In the genomic region with DNA sequence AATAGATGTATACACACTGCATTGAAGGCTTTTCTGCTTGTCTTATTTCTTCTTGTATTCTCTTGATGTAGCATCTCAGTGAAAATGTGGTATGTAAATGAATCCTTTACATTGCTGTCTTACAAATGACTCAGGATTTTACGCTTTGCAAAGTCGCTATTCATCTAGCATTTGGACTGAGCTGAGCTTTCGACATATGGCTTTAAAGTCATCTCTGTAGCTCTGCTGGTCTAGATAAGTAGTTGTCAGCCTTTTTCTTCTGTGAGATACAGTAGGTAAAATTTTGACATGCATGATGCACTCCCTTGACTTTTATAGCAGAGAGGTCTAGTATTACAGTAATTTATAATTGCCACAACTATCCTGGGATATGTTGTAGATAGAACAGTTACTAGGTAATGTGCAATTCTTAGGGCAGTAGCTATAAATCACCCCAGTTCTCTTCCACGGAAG, we compare ENCODE assay signal across 18 cellular contexts. TPM values are rescaled to one million over a fixed set of nuclear protein-coding genes. Genes with fewer than 3 reads are reported as not detected.
DNase-seq lines count a peak whose midpoint lies in the region; ATAC-seq lines count a peak whose summit lies in the region.
"Had no signal": no experiment of that assay in that cellular context is flagged by ENCODE, and none has a peak within 500 bp of the region (broad histone marks: within the 10 kb centered on the region; RNA-seq: fewer than 3 reads in every experiment).

No MANE protein-coding gene starts in this region.

- H3K36me3 ChIP-seq in skeletal muscle tissue (ENCODE audit: control insufficient read depth in 3 of 3, insufficient read depth in 3 of 3, low read length in 3 of 3): no peaks in the 10 kb centered on the region
- H3K36me3 ChIP-seq: BE2C had no signal

- H3K27ac ChIP-seq in skeletal muscle tissue (ENCODE audit: low read depth, low read length): peak overlapping the region; percentile 11
- H3K27ac ChIP-seq: HL-60 had no signal

- H3K27me3 ChIP-seq in skeletal muscle tissue (ENCODE audit: control insufficient read depth in 3 of 3, insufficient read depth in 3 of 3, low read length in 3 of 3): no peaks in the 10 kb centered on the region
- H3K27me3 ChIP-seq: BE2C had no signal

- H3K9ac ChIP-seq in skeletal muscle tissue (ENCODE audit: low read depth in 1 of 3, low read length in 3 of 3): no peak overlapping the region

- DNase-seq in MV-4-11 (lab: John Stamatoyannopoulos, UW): peak; percentile 5
- DNase-seq in GM19240 (ENCODE audit: insufficient read length, low spot score): no peak
- DNase-seq: BE2C; CD8-positive, alpha-beta T cell; DND-41; GDM1; H9; NCI-H1105; NCI-H1694 treated with DMSO at 0.1 percent for 48 hours; NCI-H345; NCI-H748 treated with DMSO at 0.1 percent for 48 hours; Right ventricle myocardium superior had no signal

- H3K9me3 ChIP-seq in skeletal muscle tissue (ENCODE audit: control insufficient read depth in 3 of 3, low read length in 3 of 3): peaks cover 0 to 6% (median 0%) of the 10 kb centered on the region in 3 donors
- H3K9me3 ChIP-seq: BE2C had no signal

- H3K4me3 ChIP-seq in skeletal muscle tissue (ENCODE audit: low read length in 3 of 3): peak overlapping the region in 1 of 3 donors; percentile 19

- peaks cover 30 to 39% (median 35%) of the 10 kb centered on the region in 3 donors for H3K4me1 ChIP-seq in skeletal muscle tissue (ENCODE audit: control insufficient read depth in 3 of 3, insufficient read depth in 3 of 3, low read length in 3 of 3)
- H3K4me1 ChIP-seq: BE2C had no signal

- ATAC-seq in GM19351 (IDR thresholded peaks at IDR 0.05; ENCODE audit: unreplicated experiment) (peak; percentile 49), esophagus mucosa (peak; percentile 36), GM21717 (IDR thresholded peaks at IDR 0.05; ENCODE audit: unreplicated experiment) (no peak), GM21390 (IDR thresholded peaks at IDR 0.05; ENCODE audit: unreplicated experiment) (no peak)
- ATAC-seq: CD8-positive, alpha-beta T cell had no signal

RNA-seq across cellular contexts. Expression of gene MEF2A, which starts 16.8 kb away (rescaled TPM):
- 25.5 TPM for total RNA-seq in esophagus mucosa
- total RNA-seq in skeletal muscle tissue: 29.7 TPM

Comparison
In these comparisons a context has a peak if more than half of its experiments do, and no peak if none do; other contexts are left out.
1. ATAC-seq: peak in GM19351 (single experiment) and esophagus mucosa (single experiment); none in GM21717 (single experiment) and GM21390 (single experiment).